Comparison of ENCODE assay signal across 25 cellular contexts in the genomic region with DNA sequence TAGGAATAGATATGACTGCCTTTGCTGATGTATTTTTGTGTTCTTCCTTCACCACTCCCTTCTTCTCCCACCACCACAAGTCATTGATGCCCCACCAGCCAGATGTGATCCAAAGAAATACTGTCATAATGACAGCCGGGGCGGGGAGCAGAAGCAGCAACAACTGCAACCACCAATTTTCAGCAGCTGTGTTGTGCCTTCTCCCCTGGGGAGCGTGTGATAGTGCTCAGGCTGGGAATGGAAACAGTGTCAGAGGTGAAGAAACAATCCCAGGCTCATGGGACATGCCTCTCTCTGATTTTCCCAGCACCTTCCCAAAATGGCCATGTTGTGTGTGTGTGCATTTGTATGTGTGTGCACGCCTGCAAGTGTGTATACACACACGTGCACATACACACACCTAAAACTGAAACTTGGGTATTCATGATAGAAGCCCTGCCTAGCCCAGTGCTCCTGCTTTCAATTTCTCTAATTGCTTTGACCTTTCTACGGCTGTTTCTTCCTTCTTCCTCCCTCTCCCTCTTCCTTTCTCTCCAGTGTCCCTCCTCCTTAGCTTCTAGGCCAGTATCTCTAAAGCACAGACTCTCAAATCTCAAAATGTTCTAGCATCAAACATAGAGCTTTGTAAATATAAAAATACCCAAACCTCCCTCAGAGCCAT.
DNase-seq lines count a peak whose midpoint lies in the region; ATAC-seq and TF ChIP-seq lines count a peak whose summit lies in the region.
"Had no signal": no experiment of that assay in that cellular context is flagged by ENCODE, and none has a peak within 500 bp of the region (broad histone marks: within the 10 kb centered on the region; RNA-seq: fewer than 3 reads in every experiment).

No MANE protein-coding gene starts in this region.

- no peak overlapping the region for H3K9ac ChIP-seq in HCT116 (ENCODE audit: low read length)

- ATAC-seq in HCT116 (no peak), Right ventricle myocardium inferior (peak; percentile 54), lung (ENCODE audit: insufficient read depth, low FRiP score) (no peak)
- ATAC-seq in naive thymus-derived CD8-positive, alpha-beta T cell, result no peak
- ATAC-seq: activated CD4-positive, alpha-beta T cell treated with anti-CD3 and anti-CD28 coated beads for 36 hours; activated naive CD4-positive, alpha-beta T cell treated with anti-CD3 and anti-CD28 coated beads, Interleukin-2, amount 50 U/mL, for 72 hours; activated T-cell treated with anti-CD3 and anti-CD28 coated beads, Interleukin-2, amount 50 U/mL, for 72 hours; effector memory CD8-positive, alpha-beta T cell had no signal

- BruUV-seq in HCT116 (replicated peaks; lab: Mats Ljungman, UMichigan), result no TSS peak

- no peaks in the 10 kb centered on the region for H3K36me3 Mint-ChIP-seq in naive thymus-derived CD8-positive, alpha-beta T cell
- peaks cover 16% of the 10 kb centered on the region for H3K36me3 Mint-ChIP-seq in chondrocyte (ENCODE audit: low read depth)
- H3K36me3 Mint-ChIP-seq: activated naive CD4-positive, alpha-beta T cell treated with anti-CD3 and anti-CD28 coated beads, Interleukin-2, amount 50 U/mL, for 72 hours; naive B cell had no signal

- H3K27me3 ChIP-seq in HCT116 (ENCODE audit: insufficient read depth, low read length) (peaks cover 91% of the 10 kb centered on the region), lung (ENCODE audit: control insufficient read depth, insufficient read depth) (no peaks in the 10 kb centered on the region)
- H3K27me3 ChIP-seq: esophagus squamous epithelium, ovary, vagina had no signal

- H3K4me3 Mint-ChIP-seq in naive thymus-derived CD8-positive, alpha-beta T cell, result no peak overlapping the region
- H3K4me3 Mint-ChIP-seq in chondrocyte (ENCODE audit: unreplicated experiment), result no peak overlapping the region
- H3K4me3 Mint-ChIP-seq: activated CD4-positive, alpha-beta T cell treated with anti-CD3 and anti-CD28 coated beads for 36 hours; activated T-cell treated with anti-CD3 and anti-CD28 coated beads, Interleukin-2, amount 50 U/mL, for 72 hours; effector memory CD8-positive, alpha-beta T cell; HFFc6; naive B cell had no signal

- RAD21 ChIA-PET in HCT116 (lab: Charles Lee; ENCODE audit: low non-redundant PET in 1 of 2, low total read pairs in 2 of 2, uncharacterized antibody in 2 of 2, unreplicated experiment in 2 of 2), result no interaction called here

- H3K9me2 ChIP-seq in HCT116 (ENCODE audit: insufficient read depth), result no peaks in the 10 kb centered on the region

- no peaks in the 10 kb centered on the region for H3K9me3 Mint-ChIP-seq in naive thymus-derived CD8-positive, alpha-beta T cell
- no peaks in the 10 kb centered on the region for H3K9me3 Mint-ChIP-seq in chondrocyte (ENCODE audit: low read depth)
- H3K9me3 Mint-ChIP-seq: activated naive CD4-positive, alpha-beta T cell treated with anti-CD3 and anti-CD28 coated beads, Interleukin-2, amount 50 U/mL, for 72 hours; activated T-cell treated with anti-CD3 and anti-CD28 coated beads, Interleukin-2, amount 50 U/mL, for 72 hours; effector memory CD8-positive, alpha-beta T cell; HFFc6; naive B cell had no signal

- CTCF ChIA-PET in HCT116 (lab: Charles Lee), result no interaction called here

- H3K27ac ChIP-seq in HCT116 (ENCODE audit: low read depth, low read length) (no peak overlapping the region), lung (ENCODE audit: low read depth in 1 of 2, low read length in 1 of 2) (peak overlapping the region; percentile 11 to 32), skin epidermis (peak overlapping the region in 11 of 21 experiments; percentile 6 to 55 (median 42))
- H3K27ac ChIP-seq: ovary, vagina had no signal

- no peaks in the 10 kb centered on the region for H4K20me1 ChIP-seq in HCT116 (ENCODE audit: insufficient read depth)

- TF ChIP-seq POLR2A in HCT116 (IDR thresholded peaks at IDR 0.05; ENCODE audit: borderline replicate concordance, extremely low read depth, insufficient read depth, insufficient read length), result no peak

- no peak for TF ChIP-seq RAD21 in HCT116 (IDR thresholded peaks at IDR 0.05; ENCODE audit: low read depth)

- peaks cover 4 to 23% (median 19%) of the 10 kb centered on the region in 5 donors for H3K27me3 Mint-ChIP-seq in naive thymus-derived CD8-positive, alpha-beta T cell
- H3K27me3 Mint-ChIP-seq in chondrocyte (ENCODE audit: low read depth), result no peaks in the 10 kb centered on the region

- H2AFZ ChIP-seq in HCT116 (ENCODE audit: low read depth, low read length, poor library complexity, severe bottlenecking), result no peak overlapping the region

- 74 to 79% methylated on average over 6 of the region's 6 CpGs for whole genome bisulfite sequencing in lung, 2 donors

- no peak overlapping the region for H3K27ac Mint-ChIP-seq in naive thymus-derived CD8-positive, alpha-beta T cell
- no peak overlapping the region for H3K27ac Mint-ChIP-seq in chondrocyte (ENCODE audit: unreplicated experiment)
- H3K27ac Mint-ChIP-seq: activated CD4-positive, alpha-beta T cell treated with anti-CD3 and anti-CD28 coated beads for 36 hours; activated naive CD4-positive, alpha-beta T cell treated with anti-CD3 and anti-CD28 coated beads, Interleukin-2, amount 50 U/mL, for 72 hours; activated T-cell treated with anti-CD3 and anti-CD28 coated beads, Interleukin-2, amount 50 U/mL, for 72 hours; effector memory CD8-positive, alpha-beta T cell; HFFc6; naive B cell had no signal

- TF ChIP-seq CTCF in HCT116 (IDR thresholded peaks at IDR 0.05 in 2 of 3, conservative IDR thresholded peaks at IDR 0.05 in 1 of 3; ENCODE audit: borderline replicate concordance in 1 of 3, insufficient read depth in 1 of 3, low read depth in 2 of 3, low read length in 2 of 3) (no peak), lung (IDR thresholded peaks at IDR 0.05; ENCODE audit: control extremely low read depth, extremely low read depth) (no peak), chondrocyte (IDR thresholded peaks at IDR 0.05) (no peak)

- H3K4me1 ChIP-seq in HCT116 (ENCODE audit: control insufficient read depth in 1 of 2, insufficient read depth in 2 of 2, low read length in 2 of 2) (no peaks in the 10 kb centered on the region), lung (ENCODE audit: control insufficient read depth in 2 of 2, insufficient read depth in 2 of 2, low read length in 2 of 2) (peaks cover 14 to 25% of the 10 kb centered on the region in 2 donors)
- H3K4me1 ChIP-seq: BE2C had no signal

- intact Hi-C loops in HCT116 (cut with micrococcal nuclease) (no loop called here), Right ventricle myocardium inferior (cut with DNase I) (loop anchor here (1.0 to 5.0 kb wide), 3 partner anchors 37 to 98 kb away; no protein-coding TSS in a partner anchor)

- H3K4me3 ChIP-seq in HCT116 (replicated peaks in 1 of 2; ENCODE audit: low read depth in 1 of 2, low read length in 2 of 2) (no peak overlapping the region), lung (no peak overlapping the region), skin epidermis (no peak overlapping the region)
- H3K4me3 ChIP-seq: esophagus squamous epithelium, ovary, vagina had no signal

- H3K4me2 ChIP-seq in HCT116 (ENCODE audit: low read length), result no peak overlapping the region

- H3K79me2 ChIP-seq in HCT116 (ENCODE audit: insufficient read depth, low read length), result no peaks in the 10 kb centered on the region

- peaks cover 0 to 4% (median under 1%) of the 10 kb centered on the region in 4 donors for H3K4me1 Mint-ChIP-seq in naive thymus-derived CD8-positive, alpha-beta T cell
- no peaks in the 10 kb centered on the region for H3K4me1 Mint-ChIP-seq in chondrocyte (ENCODE audit: low read depth)
- H3K4me1 Mint-ChIP-seq: activated CD4-positive, alpha-beta T cell treated with anti-CD3 and anti-CD28 coated beads for 36 hours had no signal

- no peak for DNase-seq in HCT116 (ENCODE audit: low read depth, low spot score)
- no peak for DNase-seq in Right ventricle myocardium inferior (ENCODE audit: missing footprints)
- DNase-seq in lung (ENCODE audit: low spot score), result no peak
- no peak for DNase-seq in naive thymus-derived CD8-positive, alpha-beta T cell
- no peak for DNase-seq in NCI-H2107 treated with DMSO at 0.1 percent for 48 hours (lab: John Stamatoyannopoulos, UW; ENCODE audit: unreplicated experiment)
- no peak for DNase-seq in chondrocyte (ENCODE audit: low spot score)
- DNase-seq in AML-193 (lab: John Stamatoyannopoulos, UW), result no peak
- DNase-seq: activated CD4-positive, alpha-beta T cell treated with anti-CD3 and anti-CD28 coated beads for 36 hours; activated T-cell treated with anti-CD3 and anti-CD28 coated beads, Interleukin-2, amount 50 U/mL, for 72 hours; BE2C; Calu3; effector memory CD8-positive, alpha-beta T cell; EL; esophagus squamous epithelium; HFFc6; naive B cell; NCI-H1105; NCI-H2081; NCI-H526; ovary; stimulated activated CD4-positive, alpha-beta T cell treated with anti-CD3 and anti-CD28 coated beads, Interleukin-4, amount 100 ng/mL, for 24 hours; SW 1271 had no signal

- H3K9me3 ChIP-seq in HCT116 (ENCODE audit: control insufficient read depth in 1 of 2, insufficient read depth in 1 of 2, low read depth in 1 of 2, low read length in 2 of 2), result no peaks in the 10 kb centered on the region
- no peaks in the 10 kb centered on the region for H3K9me3 ChIP-seq in lung (ENCODE audit: control insufficient read depth in 2 of 2, insufficient read depth in 1 of 2, low read length in 1 of 2)
- H3K9me3 ChIP-seq: BE2C, esophagus squamous epithelium, ovary, vagina had no signal

- POLR2A ChIA-PET in HCT116 (lab: Charles Lee), result no interaction called here
- POLR2A ChIA-PET in naive thymus-derived CD8-positive, alpha-beta T cell (lab: Charles Lee), result no interaction called here

- H3K36me3 ChIP-seq in HCT116 (ENCODE audit: control insufficient read depth in 1 of 2, insufficient read depth in 2 of 2, low read length in 2 of 2) (no peaks in the 10 kb centered on the region), lung (ENCODE audit: control insufficient read depth in 2 of 2, insufficient read depth in 2 of 2, low read length in 2 of 2) (no peaks in the 10 kb centered on the region)
- H3K36me3 ChIP-seq: BE2C, esophagus squamous epithelium, ovary, vagina had no signal

TF ChIP-seq in HCT116, 20 proteins besides CTCF, POLR2A, EP300 and RAD21:
- TF ChIP-seq EZH2 (IDR thresholded peaks at IDR 0.05), result 0 out of 2 replicates have a peak, but pooled peaks have one; percentile 36
- TF ChIP-seq, protein P1, sequence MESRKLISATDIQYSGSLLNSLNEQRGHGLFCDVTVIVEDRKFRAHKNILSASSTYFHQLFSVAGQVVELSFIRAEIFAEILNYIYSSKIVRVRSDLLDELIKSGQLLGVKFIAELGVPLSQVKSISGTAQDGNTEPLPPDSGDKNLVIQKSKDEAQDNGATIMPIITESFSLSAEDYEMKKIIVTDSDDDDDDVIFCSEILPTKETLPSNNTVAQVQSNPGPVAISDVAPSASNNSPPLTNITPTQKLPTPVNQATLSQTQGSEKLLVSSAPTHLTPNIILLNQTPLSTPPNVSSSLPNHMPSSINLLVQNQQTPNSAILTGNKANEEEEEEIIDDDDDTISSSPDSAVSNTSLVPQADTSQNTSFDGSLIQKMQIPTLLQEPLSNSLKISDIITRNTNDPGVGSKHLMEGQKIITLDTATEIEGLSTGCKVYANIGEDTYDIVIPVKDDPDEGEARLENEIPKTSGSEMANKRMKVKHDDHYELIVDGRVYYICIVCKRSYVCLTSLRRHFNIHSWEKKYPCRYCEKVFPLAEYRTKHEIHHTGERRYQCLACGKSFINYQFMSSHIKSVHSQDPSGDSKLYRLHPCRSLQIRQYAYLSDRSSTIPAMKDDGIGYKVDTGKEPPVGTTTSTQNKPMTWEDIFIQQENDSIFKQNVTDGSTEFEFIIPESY (IDR thresholded peaks at IDR 0.05; ENCODE audit: extremely low read depth, insufficient replicate concordance, low read length), result no peak
